11 cellular contexts compared by ENCODE assay signal in the genomic region with DNA sequence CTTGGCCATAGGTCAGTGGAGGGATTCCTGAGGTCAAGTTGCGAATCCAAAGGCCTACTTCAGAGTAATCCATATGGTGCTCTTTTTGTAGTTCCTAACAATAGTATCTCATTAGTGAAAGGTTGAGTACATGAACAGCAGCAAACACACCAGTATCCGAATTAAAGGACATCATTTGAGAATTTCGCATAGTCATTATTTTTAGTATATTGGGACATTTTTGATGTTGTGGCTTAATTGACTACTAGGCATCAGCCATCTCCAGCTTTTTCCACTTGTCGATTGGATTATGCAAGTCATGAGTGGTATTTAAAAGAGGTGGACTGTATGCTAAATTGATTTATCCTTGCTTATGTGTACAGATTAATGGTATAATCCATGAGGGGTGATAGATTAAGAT. TPM values are rescaled to one million over a fixed set of nuclear protein-coding genes. Genes with fewer than 3 reads are reported as not detected.
DNase-seq lines count a peak whose midpoint lies in the region; ATAC-seq, FAIRE-seq and TF ChIP-seq lines count a peak whose summit lies in the region.
"Had no signal": no experiment of that assay in that cellular context is flagged by ENCODE, and none has a peak within 500 bp of the region (broad histone marks: within the 10 kb centered on the region; RNA-seq: fewer than 3 reads in every experiment).

No MANE protein-coding gene starts in this region.

- H3K27me3 ChIP-seq in ACC112 (ENCODE audit: insufficient read depth, low read length), result no peaks in the 10 kb centered on the region
- H3K27me3 ChIP-seq in H9 (ENCODE audit: insufficient read depth, low read length), result no peaks in the 10 kb centered on the region
- H3K27me3 ChIP-seq in K562 (ENCODE audit: control insufficient read depth in 2 of 2, insufficient read depth in 2 of 2, low read length in 2 of 2), result no peaks in the 10 kb centered on the region

- H3K27me3 Mint-ChIP-seq in H9 (ENCODE audit: low read depth) (no peaks in the 10 kb centered on the region), naive B cell (no peaks in the 10 kb centered on the region)

- H3K4me1 Mint-ChIP-seq in H9 (peaks cover 36 to 37% of the 10 kb centered on the region in 2 experiments), naive B cell (peaks cover 84 to 98% (median 90%) of the 10 kb centered on the region in 3 donors)

- H4K5ac ChIP-seq in H9 (ENCODE audit: insufficient read length, low read depth, low read length), result no peak overlapping the region

- CTCF ChIA-PET in K562 (lab: Yijun Ruan, JAX; ENCODE audit: low intra/inter-chr PET ratio), result interaction anchor here (0.7 to 3.7 kb wide), 3 partner anchors 524 to 903 kb away, joined by 4 to 32 read pairs (median 9); no protein-coding TSS in a partner anchor

- no peak overlapping the region for H2BK15ac ChIP-seq in H9 (ENCODE audit: low read depth, low read length)

- H3K36me3 Mint-ChIP-seq in H9 (ENCODE audit: insufficient read depth in 1 of 3, low read depth in 3 of 3) (no peaks in the 10 kb centered on the region), naive B cell (no peaks in the 10 kb centered on the region)

- no peak overlapping the region for H3K23ac ChIP-seq in H9 (ENCODE audit: insufficient read length, low read depth, low read length)

- H3T11ph ChIP-seq in H9 (ENCODE audit: low read length), result no peak overlapping the region

- no peak overlapping the region for H3K4me2 ChIP-seq in H9 (ENCODE audit: insufficient read depth, insufficient read length, low read length)
- H3K4me2 ChIP-seq in K562 (ENCODE audit: insufficient read depth, low read length), result no peak overlapping the region

- no peak overlapping the region for H2BK12ac ChIP-seq in H9 (ENCODE audit: insufficient read length, low read depth, low read length)

- H3K36me3 ChIP-seq in ACC112 (ENCODE audit: insufficient read depth, low read length) (no peaks in the 10 kb centered on the region), K562 (ENCODE audit: control insufficient read depth, insufficient read depth, low read length) (no peaks in the 10 kb centered on the region)

- H2AFZ ChIP-seq in ACC112 (ENCODE audit: low read length, unreplicated experiment), result peak overlapping the region; percentile 91
- H2AFZ ChIP-seq in H9 (ENCODE audit: low read length), result no peak overlapping the region
- no peak overlapping the region for H2AFZ ChIP-seq in K562 (ENCODE audit: low read depth, low read length)

- no peak overlapping the region for H3K14ac ChIP-seq in H9 (ENCODE audit: insufficient read depth, low read length)

- H4K91ac ChIP-seq in H9 (ENCODE audit: insufficient read length, low read depth, low read length), result no peak overlapping the region

- H3K27ac Mint-ChIP-seq in H9, result peak overlapping the region in 2 of 3 experiments; percentile 43 to 53; a peak in 3 of 7 replicates
- H3K27ac Mint-ChIP-seq in naive B cell, result peak overlapping the region; percentile 75 to 95 (median 88)

- H2BK20ac ChIP-seq in H9 (ENCODE audit: low read depth, low read length, poor library complexity, severe bottlenecking), result no peak overlapping the region

- in situ Hi-C loops in K562 (cut with MboI), result loop anchor here (5.0 to 25.0 kb wide), 2 partner anchors 567 to 902 kb away; no protein-coding TSS in a partner anchor

- intact Hi-C loops in K562 (cut with micrococcal nuclease), result loop anchor here (2.0 kb wide), 1 partner anchor 902 kb away; no protein-coding TSS in a partner anchor

- H3K79me2 ChIP-seq in ACC112 (ENCODE audit: control insufficient read depth, insufficient read depth, low read length, unreplicated experiment) (peaks cover 39% of the 10 kb centered on the region), H9 (ENCODE audit: insufficient read depth, low read length) (peaks cover 3% of the 10 kb centered on the region; the same call in 1 of the 2 replicates), K562 (ENCODE audit: control insufficient read depth, insufficient read depth, low read length) (peaks cover 53% of the 10 kb centered on the region)

- H3K9me1 ChIP-seq in K562 (ENCODE audit: control insufficient read depth, insufficient read depth, low read length), result no peaks in the 10 kb centered on the region

- no peak for DNase-seq in H9
- DNase-seq in K562 (ENCODE audit: extremely low read depth in 1 of 4, low spot score in 3 of 4), result no peak
- DNase-seq in naive B cell, result no peak
- no peak for DNase-seq in Ammon's horn (ENCODE audit: low spot score)
- DNase-seq in NCI-H187 (lab: John Stamatoyannopoulos, UW), result no peak
- no peak for DNase-seq in T-helper 9 cell
- DNase-seq: activated CD8-positive, alpha-beta memory T cell treated with anti-CD3 and anti-CD28 coated beads, Interleukin-2, amount 50 U/mL, for 48 hours; DMS153 had no signal

- no CpG with 5 or more reads among the region's 4 CpGs for WGBS in H9 (ENCODE audit: extremely low coverage, insufficient read length, low lambda C conversion rate)
- WGBS in K562 (ENCODE audit: insufficient coverage, low coverage, missing lambda C conversion rate), result 79% methylated on average over 4 of the region's 4 CpGs

- TF ChIP-seq CTCF in H9 (conservative IDR thresholded peaks at IDR 0.05) (no peak), K562 (IDR thresholded peaks at IDR 0.05 in 2 of 3, conservative IDR thresholded peaks at IDR 0.05 in 1 of 3; ENCODE audit: insufficient read depth in 2 of 3, low read depth in 1 of 3, low read length in 3 of 3) (no peak)

- no peak overlapping the region for H4K8ac ChIP-seq in H9 (replicated peaks; ENCODE audit: insufficient read length, low read depth, low read length)

- H3K9me3 Mint-ChIP-seq in H9, result no peaks in the 10 kb centered on the region
- H3K9me3 Mint-ChIP-seq in naive B cell, result no peaks in the 10 kb centered on the region

- no TSS peak for BruUV-seq in K562 (replicated peaks; lab: Mats Ljungman, UMichigan)

- ATAC-seq in K562 (no peak), naive B cell (ENCODE audit: low read depth in 2 of 2) (no peak), HG02678 (IDR thresholded peaks at IDR 0.05; ENCODE audit: unreplicated experiment) (no peak)

- FAIRE-seq in K562 (lab: Jason Lieb, UNC), result no peak

- H3K56ac ChIP-seq in H9 (ENCODE audit: insufficient read length, low read depth, low read length), result no peak overlapping the region

- no peaks in the 10 kb centered on the region for H4K20me1 ChIP-seq in H9 (ENCODE audit: control insufficient read depth, insufficient read depth, insufficient read length)
- H4K20me1 ChIP-seq in K562 (replicated peaks; ENCODE audit: control insufficient read depth, insufficient read depth, low read length), result peaks cover 16% of the 10 kb centered on the region

- H3K4me1 ChIP-seq in ACC112 (ENCODE audit: control insufficient read depth, insufficient read depth, low read length, unreplicated experiment), result peaks cover 6% of the 10 kb centered on the region
- H3K4me1 ChIP-seq in H9 (ENCODE audit: insufficient read depth, low read length), result peaks cover 4% of the 10 kb centered on the region
- peaks cover 0 to 8% of the 10 kb centered on the region in 2 experiments; a peak in 1 of 5 replicates for H3K4me1 ChIP-seq in K562 (replicated peaks in 1 of 2; ENCODE audit: control insufficient read depth in 2 of 2, insufficient read depth in 2 of 2, low read length in 2 of 2)

- H3K79me1 ChIP-seq in H9 (ENCODE audit: insufficient read depth, low read depth, low read length, poor library complexity, severe bottlenecking), result no peaks in the 10 kb centered on the region

- H3K4ac ChIP-seq in H9 (ENCODE audit: low read depth, low read length), result no peak overlapping the region

- H3K9me3 ChIP-seq in H9 (ENCODE audit: control insufficient read depth, low read depth, low read length) (no peaks in the 10 kb centered on the region), K562 (replicated peaks; ENCODE audit: control insufficient read depth, insufficient read depth, low read depth, low read length) (no peaks in the 10 kb centered on the region)

- no peak overlapping the region for H2BK120ac ChIP-seq in H9 (ENCODE audit: low read depth, low read length, poor library complexity, severe bottlenecking)

- H3K27ac ChIP-seq in ACC112 (ENCODE audit: low read depth, low read length), result peak overlapping the region; percentile 34; the same call in 1 of the 2 replicates
- H3K27ac ChIP-seq in H9 (ENCODE audit: insufficient read length, low read depth, low read length), result no peak overlapping the region
- H3K27ac ChIP-seq in K562 (ENCODE audit: extremely low read depth, low read depth, low read length), result no peak overlapping the region
- H3K27ac ChIP-seq: SK-N-MC had no signal

- H3K4me3 Mint-ChIP-seq in H9, result no peak overlapping the region
- peak overlapping the region in 5 of 8 donors; percentile 42 to 70 (median 67) for H3K4me3 Mint-ChIP-seq in naive B cell

- no peak overlapping the region for H2AK5ac ChIP-seq in H9 (ENCODE audit: insufficient read length, low read length)

- TF ChIP-seq POLR2A in K562 (conservative IDR thresholded peaks at IDR 0.05), result no peak

- H3K9ac ChIP-seq in H9 (ENCODE audit: extremely low read depth, insufficient read length, low read length) (no peak overlapping the region), K562 (ENCODE audit: insufficient read depth in 1 of 2, low read depth in 2 of 2, low read length in 2 of 2) (no peak overlapping the region)

- no peak overlapping the region for H2BK5ac ChIP-seq in H9 (ENCODE audit: insufficient read length, low read length)

- no peak for TF ChIP-seq RAD21 in K562 (CRISPR knock-in tag; conservative IDR thresholded peaks at IDR 0.05 in 1 of 2, IDR thresholded peaks at IDR 0.05 in 1 of 2)

- H3K23me2 ChIP-seq in H9 (ENCODE audit: insufficient read length, low read depth, low read length, poor library complexity, severe bottlenecking), result no peaks in the 10 kb centered on the region

- no peak for TF ChIP-seq EP300 in K562 (IDR thresholded peaks at IDR 0.05; ENCODE audit: low read length)

- peak overlapping the region; percentile 67 for H3K4me3 ChIP-seq in ACC112 (ENCODE audit: low read depth, low read length)
- no peak overlapping the region for H3K4me3 ChIP-seq in K562

- H3K18ac ChIP-seq in H9 (ENCODE audit: insufficient read length, low read depth, low read length), result no peak overlapping the region

- POLR2A ChIA-PET in K562 (lab: Yijun Ruan, JAX), result interaction anchor here (1.7 to 2.6 kb wide), 2 partner anchors 12 to 15 kb away, joined by 3 to 24 read pairs; no protein-coding TSS in a partner anchor

RNA-seq across cellular contexts. Expression of a gene that starts 23.7 kb away (rescaled TPM):
- total RNA-seq in H9 (2021), result 11.1 TPM in 2 replicates
- 6.2 and 19.0 TPM in 2 replicates for total RNA-seq in K562 (2011; cell fraction: chromatin; rRNA removed; ENCODE audit: low replicate concordance)
- 4.0 and 5.5 TPM in 2 replicates for total RNA-seq in K562 (2011; cell fraction: nucleolus; rRNA removed)
- total RNA-seq in K562 (2011; cell fraction: nucleoplasm; rRNA removed), result 8.2 and 9.7 TPM in 2 replicates
- total RNA-seq in K562 (2014; rRNA removed), result 7.0 and 8.4 TPM in 2 replicates
- 13.7 and 14.7 TPM in 2 replicates for total RNA-seq in K562 (2014; rRNA removed; fragmentation: Illumina TruSeq; extraction: Trizol)
- total RNA-seq in K562 (2015; rRNA removed; fragmentation: Illumina TruSeq; extraction: Trizol), result 13.5 and 13.9 TPM in 2 replicates
- 9.9 and 10.7 TPM in 2 replicates for total RNA-seq in K562 (2021)
- polyA plus RNA-seq in K562 (2011; rRNA removed), result 9.7 and 11.1 TPM in 2 replicates
- 2.5 and 5.2 TPM in 2 replicates for polyA plus RNA-seq in K562 (2011; cell fraction: cytosol; rRNA removed)
- polyA plus RNA-seq in K562 (2011; cell fraction: nucleus; rRNA removed), result 8.4 and 11.7 TPM in 2 replicates
- polyA plus RNA-seq in K562 (2012), result 5.0 TPM in 2 replicates
- polyA plus RNA-seq in K562 (2014; fragmentation: Illumina TruSeq; extraction: Trizol), result 6.7 and 7.5 TPM in 2 replicates
- 1 to 10 TPM; 3.9 to 6.9 TPM for polyA plus RNA-seq in K562 (2014; fragmentation: Nextera tagmentation; extraction: Ambion mirVana)
- polyA plus RNA-seq in K562 (2014; rRNA removed), result 4.7 and 4.9 TPM in 2 replicates
- 31.1 and 33.0 TPM in 2 replicates for polyA minus RNA-seq in K562 (2011; rRNA and poly(A)+ RNA removed)
- polyA minus RNA-seq in K562 (2011; cell fraction: cytosol; rRNA and poly(A)+ RNA removed), result 9.0 and 11.6 TPM in 2 replicates
- polyA minus RNA-seq in K562 (2011; cell fraction: nucleus; rRNA and poly(A)+ RNA removed), result 8.8 and 15.7 TPM in 2 replicates
- 100 to 1,000 TPM in 1 of 6 donors, 10 to 100 TPM in 5; 39.8 to 106 (median 90.2) TPM for polyA plus RNA-seq in naive B cell (ENCODE audit: low read depth in 6 of 6)

Comparison
In these comparisons a context has a peak if more than half of its experiments do, and no peak if none do; other contexts are left out.
1. H3K4me3 Mint-ChIP-seq: peak in naive B cell (5 of 8); none in H9 (0 of 2).